Comparison of ENCODE assay signal across 10 cellular contexts in genomic region chr1:205920159-205920558, GRCh38. TPM values are rescaled to one million over a fixed set of nuclear protein-coding genes. Genes with fewer than 3 reads are reported as not detected.
DNase-seq lines count a peak whose midpoint lies in the region; ATAC-seq and TF ChIP-seq lines count a peak whose summit lies in the region.
"Had no signal": no experiment of that assay in that cellular context is flagged by ENCODE, and none has a peak within 500 bp of the region (broad histone marks: within the 10 kb centered on the region; RNA-seq: fewer than 3 reads in every experiment).

No MANE protein-coding gene starts in this region.

- peak; percentile 92 for DNase-seq in NCI-H1092 treated with DMSO at 0.1 percent for 48 hours (lab: John Stamatoyannopoulos, UW)
- DNase-seq in ascending aorta (ENCODE audit: low spot score in 2 of 2) = peak; percentile 34 to 86
- DNase-seq in hepatic stellate cell (ENCODE audit: low spot score) = peak; percentile 53
- no peak for DNase-seq in GM20000 (ENCODE audit: low spot score)
- DNase-seq in T-helper 9 cell = no peak
- DNase-seq: activated naive CD4-positive, alpha-beta T cell treated with anti-CD3 and anti-CD28 coated beads for 36 hours; GF-D8 had no signal

- peaks cover 12 to 50% of the 10 kb centered on the region in 2 donors for H3K4me1 ChIP-seq in ascending aorta

- no peaks in the 10 kb centered on the region for H3K9me3 ChIP-seq in ascending aorta

- no peak for ATAC-seq in HG03442 (IDR thresholded peaks at IDR 0.05; ENCODE audit: unreplicated experiment)

- H3K27ac ChIP-seq in ascending aorta (peak overlapping the region; percentile 72 to 73), temporal lobe (ENCODE audit: low read depth, low read length) (peak overlapping the region; percentile 31)

- H3K27me3 ChIP-seq in ascending aorta = no peaks in the 10 kb centered on the region

- intact Hi-C loops in ascending aorta (cut with DNase I) = no loop called here

- no peak overlapping the region for H3K4me3 ChIP-seq in ascending aorta

- H3K36me3 ChIP-seq in ascending aorta = no peaks in the 10 kb centered on the region

- TF ChIP-seq CTCF in ascending aorta (IDR thresholded peaks at IDR 0.05) = no peak
- no peak for TF ChIP-seq CTCF in GM20000 (IDR thresholded peaks at IDR 0.05; ENCODE audit: extremely low read depth, missing control alignments)

RNA-seq across cellular contexts. Expression of gene SLC26A9, which starts 23.1 kb away (rescaled TPM):
- total RNA-seq in ascending aorta = not detected
- total RNA-seq in temporal lobe = not detected
- total RNA-seq: activated naive CD4-positive, alpha-beta T cell treated with anti-CD3 and anti-CD28 coated beads for 36 hours; lung microvascular endothelial cell had no signal

Comparison
In these comparisons a context has a peak if more than half of its experiments do, and no peak if none do; other contexts are left out.
1. DNase-seq: peak in NCI-H1092 treated with DMSO at 0.1 percent for 48 hours (single experiment), ascending aorta (2 of 2) and hepatic stellate cell (single experiment); none in GM20000 (single experiment) and T-helper 9 cell (single experiment).